8 cellular contexts compared by ENCODE assay signal in genomic region chr11:18632841-18633240, GRCh38. TPM values are rescaled to one million over a fixed set of nuclear protein-coding genes. Genes with fewer than 3 reads are reported as not detected.
A peak's percentile ranks its signal among the peaks of the same experiment; 100 is the strongest.
DNase-seq lines count a peak whose midpoint lies in the region; ATAC-seq and TF ChIP-seq lines count a peak whose summit lies in the region.

No MANE protein-coding gene starts in this region.

- WGBS in SK-N-SH (ENCODE audit: low lambda C conversion rate): 12% methylated on average over 2 of the region's 2 CpGs
- WGBS in spleen, 5 donors: 45 to 63% (median 53%) methylated on average over 2 of the region's 2 CpGs

- TF ChIP-seq EP300 in SK-N-SH (IDR thresholded peaks at IDR 0.05; ENCODE audit: borderline replicate concordance in 1 of 2, low read depth in 1 of 2, low read length in 1 of 2): no peak

- H3K27me3 ChIP-seq in SK-N-SH (ENCODE audit: insufficient read depth) (no peaks in the 10 kb centered on the region), spleen (replicated peaks in 1 of 7) (no peaks in the 10 kb centered on the region)

- H3K36me3 ChIP-seq in SK-N-SH (replicated peaks in 1 of 2; ENCODE audit: control insufficient read depth in 1 of 2, insufficient read depth in 2 of 2, low read length in 1 of 2) (no peaks in the 10 kb centered on the region), spleen (peaks cover 0 to 6% (median 0%) of the 10 kb centered on the region in 6 donors)

- TF ChIP-seq POLR2A in spleen (IDR thresholded peaks at IDR 0.05): no peak

- no peak for DNase-seq in SK-N-SH
- no peak for DNase-seq in fibroblast of villous mesenchyme (ENCODE audit: low read depth)
- no peak for DNase-seq in spleen
- DNase-seq in pons (ENCODE audit: low spot score): no peak

- H3K27ac ChIP-seq in SK-N-SH (ENCODE audit: low read depth in 2 of 2, low read length in 1 of 2) (peak overlapping the region; percentile 69 to 93; a peak in 2 of 4 replicates), spleen (peak overlapping the region in 2 of 8 donors; percentile 95 to 96)

- H3K4me1 ChIP-seq in SK-N-SH (ENCODE audit: control insufficient read depth in 1 of 2, insufficient read depth in 2 of 2, low read depth in 1 of 2, low read length in 1 of 2) (peaks cover 8 to 9% of the 10 kb centered on the region in 2 experiments; a peak in 3 of 4 replicates), spleen (peaks cover 13 to 67% (median 33%) of the 10 kb centered on the region in 6 donors)

- TF ChIP-seq CTCF in SK-N-SH (IDR thresholded peaks at IDR 0.05) (no peak), WI38 (IDR thresholded peaks at IDR 0.05; ENCODE audit: low read depth, low read length) (no peak), fibroblast of villous mesenchyme (IDR thresholded peaks at IDR 0.05; ENCODE audit: insufficient read depth, low read depth, low read length) (no peak), spleen (IDR thresholded peaks at IDR 0.05 in 8 of 11, conservative IDR thresholded peaks at IDR 0.05 in 3 of 11) (no peak)

- no peaks in the 10 kb centered on the region for H3K9me2 ChIP-seq in SK-N-SH

- peaks cover 63% of the 10 kb centered on the region for H3K79me2 ChIP-seq in SK-N-SH (ENCODE audit: insufficient read depth)

- no peak for ATAC-seq in SK-N-SH treated with all-trans-retinoic acid at 6 μM for 48 hours
- ATAC-seq in GM18867 (IDR thresholded peaks at IDR 0.05; ENCODE audit: unreplicated experiment): no peak
- ATAC-seq in GM19467 (IDR thresholded peaks at IDR 0.05; ENCODE audit: unreplicated experiment): no peak

- POLR2A ChIA-PET in SK-N-SH (lab: Yijun Ruan, JAX): interaction anchor here (0.7 kb wide), 1 partner anchor 46 kb away, joined by 3 read pairs; no protein-coding TSS in a partner anchor

- intact Hi-C loops in spleen (cut with DNase I; ENCODE audit: low total_unique reads): loop anchor here (10.0 kb wide), 1 partner anchor 62 kb away; the partner anchor contains the start of gene TMEM86A

- CTCF ChIA-PET in SK-N-SH (lab: Yijun Ruan, JAX): interaction anchor here (1.0 to 3.8 kb wide), 4 partner anchors 10 to 143 kb away, joined by 3 to 14 read pairs (median 3); no protein-coding TSS in a partner anchor

- H3K4me3 ChIP-seq in SK-N-SH (ENCODE audit: low read depth in 2 of 2, low read length in 1 of 2) (peak overlapping the region; percentile 85 to 98), WI38 (ENCODE audit: low read depth, low read length) (peak overlapping the region; percentile 98), fibroblast of villous mesenchyme (ENCODE audit: low read depth, low read length) (peak overlapping the region; percentile 93), spleen (peak overlapping the region in 6 of 8 donors; percentile 70 to 98 (median 88))

- peaks cover 37% of the 10 kb centered on the region for H4K20me1 ChIP-seq in SK-N-SH (ENCODE audit: insufficient read depth)

- no peak for TF ChIP-seq RAD21 in SK-N-SH (IDR thresholded peaks at IDR 0.05; ENCODE audit: low read length)

- H3K9ac ChIP-seq in SK-N-SH: peak overlapping the region; percentile 91

- peak overlapping the region; percentile 84 for H3K4me2 ChIP-seq in SK-N-SH

- H3K9me3 ChIP-seq in SK-N-SH (no peaks in the 10 kb centered on the region), spleen (no peaks in the 10 kb centered on the region)

- H3F3A ChIP-seq in SK-N-SH (replicated peaks; ENCODE audit: insufficient read depth): no peaks in the 10 kb centered on the region

- no peak overlapping the region for H2AFZ ChIP-seq in SK-N-SH (ENCODE audit: low read depth)

TF ChIP-seq in SK-N-SH, 30 proteins besides CTCF, POLR2A, EP300 and RAD21 (continues in another document):
- TF ChIP-seq GABPA (IDR thresholded peaks at IDR 0.05; ENCODE audit: low read depth) (no peak), ZBTB33 (IDR thresholded peaks at IDR 0.05; ENCODE audit: borderline replicate concordance, low read depth) (no peak), TEAD4 (IDR thresholded peaks at IDR 0.05; ENCODE audit: borderline replicate concordance, insufficient read depth) (no peak), PBX3 (IDR thresholded peaks at IDR 0.05) (no peak), TCF12 (IDR thresholded peaks at IDR 0.05) (no peak), RCOR1 (IDR thresholded peaks at IDR 0.05; ENCODE audit: low read length) (no peak), NRF1 (IDR thresholded peaks at IDR 0.05; ENCODE audit: low read depth, low read length) (no peak), EZH2phosphoT487 (IDR thresholded peaks at IDR 0.05; ENCODE audit: borderline replicate concordance, low read depth) (no peak), RFX5 (IDR thresholded peaks at IDR 0.05; ENCODE audit: low read length) (no peak)

TF ChIP-seq in SK-N-SH treated with all-trans-retinoic acid at 6 μM for 48 hours, 23 proteins besides CTCF, POLR2A, EP300 and RAD21:
- TF ChIP-seq OSR1 (CRISPR knock-in tag; IDR thresholded peaks at IDR 0.05): no peak
- no peak for TF ChIP-seq ZNF8 (CRISPR knock-in tag; IDR thresholded peaks at IDR 0.05)
- TF ChIP-seq RARB (CRISPR knock-in tag; IDR thresholded peaks at IDR 0.05): no peak
- TF ChIP-seq ESRRG (CRISPR knock-in tag; IDR thresholded peaks at IDR 0.05): no peak
- TF ChIP-seq GLIS3 (CRISPR knock-in tag; IDR thresholded peaks at IDR 0.05): no peak
- no peak for TF ChIP-seq BACH2 (CRISPR knock-in tag; IDR thresholded peaks at IDR 0.05; ENCODE audit: borderline replicate concordance)
- no peak for TF ChIP-seq ZNF70 (CRISPR knock-in tag; IDR thresholded peaks at IDR 0.05)

RNA-seq across cellular contexts. Expression of gene SPTY2D1, which starts 1.3 kb away (rescaled TPM):
- polyA plus RNA-seq in SK-N-SH (2012; rRNA removed) (5.3 and 8.6 TPM in 2 replicates), spleen (1 to 10 TPM; 2.4 to 4.4 (median 2.9) TPM)
- polyA plus RNA-seq in SK-N-SH (2012; cell fraction: cytosol; rRNA removed): 7.3 and 7.4 TPM in 2 replicates
- polyA plus RNA-seq in SK-N-SH (2012; cell fraction: nucleus; rRNA removed): 2.6 and 5.3 TPM in 2 replicates
- total RNA-seq in fibroblast of villous mesenchyme (17.7 and 20.7 TPM in 2 replicates), spleen (10 to 100 TPM; 16.2 to 23.1 (median 19.1) TPM)

RNA-seq across cellular contexts. Expression of gene MISFA, which starts 33.3 kb away (rescaled TPM):
- polyA plus RNA-seq in SK-N-SH (2012; rRNA removed) (2.3 and 2.4 TPM in 2 replicates), spleen (1 to 10 TPM in 1 of 3 donors, under 1 TPM in 1, not detected in 1; 0.83 to 1.5 TPM)
- polyA plus RNA-seq in SK-N-SH (2012; cell fraction: cytosol; rRNA removed): 3.7 and 3.8 TPM in 2 replicates
- 1.3 and 1.5 TPM in 2 replicates for polyA plus RNA-seq in SK-N-SH (2012; cell fraction: nucleus; rRNA removed)
- total RNA-seq in fibroblast of villous mesenchyme (under 0.01 and 0.32 TPM in 2 replicates), spleen (1 to 10 TPM; 1.3 to 4.4 (median 2.1) TPM)

RNA-seq across cellular contexts. Expression of gene UEVLD, which starts 44.3 kb away (rescaled TPM):
- polyA plus RNA-seq in SK-N-SH (2012; rRNA removed) (8.9 and 13.5 TPM in 2 replicates), spleen (1 to 10 TPM; 4.1 to 6.7 (median 4.7) TPM)
- 15.1 and 15.4 TPM in 2 replicates for polyA plus RNA-seq in SK-N-SH (2012; cell fraction: cytosol; rRNA removed)
- 4.9 and 9.9 TPM in 2 replicates for polyA plus RNA-seq in SK-N-SH (2012; cell fraction: nucleus; rRNA removed)
- total RNA-seq in fibroblast of villous mesenchyme (27.7 and 33.2 TPM in 2 replicates), spleen (10 to 100 TPM; 12.8 to 23.0 (median 19.9) TPM)
